ENCODE assay signal across 2 cellular contexts in the genomic region with DNA sequence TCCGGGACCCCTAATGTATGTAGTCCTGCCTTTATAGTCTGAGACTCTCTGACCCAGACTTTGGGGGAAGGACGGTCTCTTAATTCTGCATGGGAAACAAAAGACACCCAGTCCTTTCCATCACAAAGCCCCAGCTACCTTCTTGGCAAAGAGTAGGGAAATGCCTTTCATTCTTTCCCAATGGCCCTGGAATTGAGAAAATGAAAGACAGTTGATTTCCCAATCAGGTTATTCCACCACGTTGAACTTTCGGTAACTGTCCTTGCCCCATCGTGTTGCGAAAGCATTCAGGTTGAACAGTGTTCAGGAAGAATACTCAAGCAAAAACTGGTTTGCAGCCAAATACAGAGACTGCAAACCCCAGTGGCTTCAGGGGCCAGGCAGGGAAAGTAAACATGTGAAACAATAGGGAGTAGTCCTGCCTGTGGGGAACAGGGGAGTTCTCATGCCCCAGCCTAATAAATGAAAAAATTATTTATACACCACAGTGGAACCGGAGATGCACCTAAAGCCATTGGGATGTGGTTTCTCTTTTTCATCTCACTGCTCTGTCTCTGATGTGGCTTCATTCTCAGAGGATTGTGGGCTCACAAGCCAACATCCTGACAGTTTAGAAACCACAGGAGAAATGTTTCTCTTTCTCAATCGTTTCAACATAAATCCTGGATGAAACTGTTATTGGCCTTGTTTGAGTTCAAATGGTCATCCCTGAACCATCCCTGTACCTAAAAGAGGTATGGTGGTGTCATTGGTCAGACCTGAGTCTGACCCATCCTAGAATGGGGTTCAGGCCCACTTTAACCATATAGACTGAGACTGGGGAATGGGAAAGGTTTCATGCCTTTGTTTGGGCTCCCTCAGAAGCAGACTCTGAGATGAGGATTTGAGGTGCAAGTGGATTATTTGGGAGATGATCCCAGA.
TF ChIP-seq lines count a peak whose summit lies in the region.

No MANE protein-coding gene starts in this region.

TF ChIP-seq in HCT116, 20 proteins besides CTCF, POLR2A, EP300 and RAD21:
- no peak for TF ChIP-seq EZH2 (IDR thresholded peaks at IDR 0.05)
- TF ChIP-seq CEBPB (IDR thresholded peaks at IDR 0.05; ENCODE audit: low read depth) = peak; percentile 77

TF ChIP-seq in endothelial cell of umbilical vein, 7 proteins besides CTCF, POLR2A, EP300 and RAD21:
- no peak for TF ChIP-seq MAX (IDR thresholded peaks at IDR 0.05; ENCODE audit: insufficient read depth, insufficient read length)
- TF ChIP-seq JUN (IDR thresholded peaks at IDR 0.05; ENCODE audit: borderline replicate concordance, insufficient read depth, insufficient read length, low read depth) = no peak
- TF ChIP-seq POLR2AphosphoS5 (IDR thresholded peaks at IDR 0.05; ENCODE audit: insufficient read depth, low read depth, low read length) = peak; percentile 20
